ENCODE assay signal across 1 cellular context in the genomic region with DNA sequence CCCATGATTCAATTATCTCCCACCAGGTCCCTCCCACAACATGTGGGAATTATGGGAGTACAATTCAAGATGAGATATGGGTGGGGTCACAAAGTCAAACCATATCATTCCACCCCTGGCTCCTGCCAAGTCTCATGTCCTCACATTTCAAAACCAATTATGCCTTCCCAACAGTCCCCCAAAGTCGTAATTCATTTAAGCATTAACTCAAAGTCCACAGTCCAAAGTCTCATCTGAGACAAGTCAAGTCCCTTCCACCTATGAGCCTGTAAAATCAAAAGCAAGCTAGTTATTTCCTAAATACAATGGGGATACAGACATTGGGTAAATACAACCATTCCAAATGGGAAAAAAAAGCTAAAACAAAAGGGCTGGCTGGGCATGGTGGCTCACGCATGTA. TPM values are rescaled to one million over a fixed set of nuclear protein-coding genes. Genes with fewer than 3 reads are reported as not detected.
"Had no signal": no experiment of that assay in that cellular context is flagged by ENCODE, and none has a peak within 500 bp of the region (broad histone marks: within the 10 kb centered on the region; RNA-seq: fewer than 3 reads in every experiment).

No MANE protein-coding gene starts in this region.

RNA-seq across cellular contexts. Expression of a gene that starts 38.2 kb away (rescaled TPM):
- polyA plus RNA-seq: neural cell had no signal
